8 cellular contexts compared by ENCODE assay signal in genomic region chr18:48896875-48897511, GRCh38. TPM values are rescaled to one million over a fixed set of nuclear protein-coding genes. Genes with fewer than 3 reads are reported as not detected.
DNase-seq lines count a peak whose midpoint lies in the region; ATAC-seq and TF ChIP-seq lines count a peak whose summit lies in the region.

No MANE protein-coding gene starts in this region.

- H3K27ac Mint-ChIP-seq in activated T-cell treated with anti-CD3 and anti-CD28 coated beads, Interleukin-2, amount 50 U/mL, for 24 hours: no peak overlapping the region
- no peak overlapping the region for H3K27ac Mint-ChIP-seq in activated CD8-positive, alpha-beta T cell treated with anti-CD3 and anti-CD28 coated beads, Interleukin-2, amount 10 ng/mL, durations not matched to agents 7 days and 5 days
- peak overlapping the region; percentile 12 to 15 for H3K27ac Mint-ChIP-seq in stimulated activated naive CD8-positive, alpha-beta T cell treated with anti-CD3 and anti-CD28 coated beads, Interleukin-15, amount 100 ng/mL, for 72 hours

- peak overlapping the region; percentile 70 for H3K27ac ChIP-seq in HL-60 (replicated peaks)

- no peaks in the 10 kb centered on the region for H3K36me3 Mint-ChIP-seq in activated T-cell treated with anti-CD3 and anti-CD28 coated beads, Interleukin-2, amount 50 U/mL, for 24 hours (ENCODE audit: low read depth)
- no peaks in the 10 kb centered on the region for H3K36me3 Mint-ChIP-seq in activated CD8-positive, alpha-beta T cell treated with anti-CD3 and anti-CD28 coated beads, Interleukin-2, amount 10 ng/mL, durations not matched to agents 7 days and 5 days (ENCODE audit: low read depth)

- H3K4me3 Mint-ChIP-seq in activated T-cell treated with anti-CD3 and anti-CD28 coated beads, Interleukin-2, amount 50 U/mL, for 24 hours: no peak overlapping the region
- H3K4me3 Mint-ChIP-seq in activated CD8-positive, alpha-beta T cell treated with anti-CD3 and anti-CD28 coated beads, Interleukin-2, amount 10 ng/mL, durations not matched to agents 7 days and 5 days: no peak overlapping the region
- no peak overlapping the region for H3K4me3 Mint-ChIP-seq in stimulated activated naive CD8-positive, alpha-beta T cell treated with anti-CD3 and anti-CD28 coated beads, Interleukin-15, amount 100 ng/mL, for 72 hours

- H3K9me3 Mint-ChIP-seq in activated T-cell treated with anti-CD3 and anti-CD28 coated beads, Interleukin-2, amount 50 U/mL, for 24 hours: peaks cover 6% of the 10 kb centered on the region
- peaks cover 5% of the 10 kb centered on the region for H3K9me3 Mint-ChIP-seq in activated CD8-positive, alpha-beta T cell treated with anti-CD3 and anti-CD28 coated beads, Interleukin-2, amount 10 ng/mL, durations not matched to agents 7 days and 5 days (ENCODE audit: insufficient read depth)
- H3K9me3 Mint-ChIP-seq in stimulated activated naive CD8-positive, alpha-beta T cell treated with anti-CD3 and anti-CD28 coated beads, Interleukin-15, amount 100 ng/mL, for 72 hours: peaks cover 0 to 5% of the 10 kb centered on the region in 2 donors

- no peak overlapping the region for H3K4me3 ChIP-seq in HL-60 (replicated peaks; ENCODE audit: insufficient read depth, low read length)

- no peaks in the 10 kb centered on the region for H3K27me3 Mint-ChIP-seq in activated T-cell treated with anti-CD3 and anti-CD28 coated beads, Interleukin-2, amount 50 U/mL, for 24 hours
- no peaks in the 10 kb centered on the region for H3K27me3 Mint-ChIP-seq in activated CD8-positive, alpha-beta T cell treated with anti-CD3 and anti-CD28 coated beads, Interleukin-2, amount 10 ng/mL, durations not matched to agents 7 days and 5 days (ENCODE audit: low read depth)
- H3K27me3 Mint-ChIP-seq in stimulated activated naive CD8-positive, alpha-beta T cell treated with anti-CD3 and anti-CD28 coated beads, Interleukin-15, amount 100 ng/mL, for 72 hours: no peaks in the 10 kb centered on the region

- peak; percentile 3 for TF ChIP-seq CTCF in HL-60 (IDR thresholded peaks at IDR 0.05; ENCODE audit: insufficient read depth, low read length)

- H3K4me1 Mint-ChIP-seq in activated T-cell treated with anti-CD3 and anti-CD28 coated beads, Interleukin-2, amount 50 U/mL, for 24 hours (ENCODE audit: low read depth): peaks cover 13% of the 10 kb centered on the region
- H3K4me1 Mint-ChIP-seq in activated CD8-positive, alpha-beta T cell treated with anti-CD3 and anti-CD28 coated beads, Interleukin-2, amount 10 ng/mL, durations not matched to agents 7 days and 5 days (ENCODE audit: low read depth): peaks cover 34% of the 10 kb centered on the region
- H3K4me1 Mint-ChIP-seq in stimulated activated naive CD8-positive, alpha-beta T cell treated with anti-CD3 and anti-CD28 coated beads, Interleukin-15, amount 100 ng/mL, for 72 hours: peaks cover 22% of the 10 kb centered on the region

- no peaks in the 10 kb centered on the region for H3K27me3 ChIP-seq in HL-60 (ENCODE audit: insufficient read depth, poor library complexity, severe bottlenecking)

- DNase-seq in activated T-cell treated with anti-CD3 and anti-CD28 coated beads, Interleukin-2, amount 50 U/mL, for 48 hours: peak; percentile 38 to 48
- no peak for DNase-seq in activated T-cell treated with anti-CD3 and anti-CD28 coated beads, Interleukin-2, amount 50 U/mL, for 24 hours
- DNase-seq in HL-60 (ENCODE audit: low read depth in 1 of 2, low spot score in 1 of 2): peak; percentile 98 to 99
- DNase-seq in activated CD8-positive, alpha-beta T cell treated with anti-CD3 and anti-CD28 coated beads, Interleukin-2, amount 10 ng/mL, durations not matched to agents 7 days and 5 days: no peak
- peak; percentile 77 for DNase-seq in iPS-NIHi7 (ENCODE audit: extremely low spot score)
- peak in 1 of 2 donors; percentile 20 for DNase-seq in stimulated activated naive CD8-positive, alpha-beta T cell treated with anti-CD3 and anti-CD28 coated beads, Interleukin-15, amount 100 ng/mL, for 72 hours
- DNase-seq in NCI-H524 treated with DMSO at 0.1 percent for 48 hours (lab: John Stamatoyannopoulos, UW): no peak
- no peak for DNase-seq in activated naive CD4-positive, alpha-beta T cell treated with Interleukin-2 at 50 U/mL for 16 hours

- CTCF ChIA-PET in activated CD8-positive, alpha-beta T cell treated with anti-CD3 and anti-CD28 coated beads, Interleukin-2, amount 10 ng/mL, durations not matched to agents 7 days and 5 days (lab: Charles Lee): no interaction called here

- POLR2A ChIA-PET in activated CD8-positive, alpha-beta T cell treated with anti-CD3 and anti-CD28 coated beads, Interleukin-2, amount 10 ng/mL, durations not matched to agents 7 days and 5 days (lab: Charles Lee): no interaction called here

- peak; percentile 47 for ATAC-seq in activated CD8-positive, alpha-beta T cell treated with anti-CD3 and anti-CD28 coated beads, Interleukin-2, amount 10 ng/mL, durations not matched to agents 7 days and 5 days
- ATAC-seq in stimulated activated naive CD8-positive, alpha-beta T cell treated with anti-CD3 and anti-CD28 coated beads, Interleukin-15, amount 100 ng/mL, for 72 hours: peak; percentile 61

RNA-seq across cellular contexts. Expression of gene SMAD7, which starts 53.8 kb away (rescaled TPM):
- total RNA-seq in activated CD8-positive, alpha-beta T cell treated with anti-CD3 and anti-CD28 coated beads, Interleukin-2, amount 10 ng/mL, durations not matched to agents 7 days and 5 days: 10 to 100 TPM; 23.8 to 24.1 TPM

Comparison
In these comparisons a context has a peak if more than half of its experiments do, and no peak if none do; other contexts are left out.
1. DNase-seq: peak in activated T-cell treated with anti-CD3 and anti-CD28 coated beads, Interleukin-2, amount 50 U/mL, for 48 hours (2 of 2), HL-60 (2 of 2) and iPS-NIHi7 (single experiment); none in activated T-cell treated with anti-CD3 and anti-CD28 coated beads, Interleukin-2, amount 50 U/mL, for 24 hours (single experiment), activated CD8-positive, alpha-beta T cell treated with anti-CD3 and anti-CD28 coated beads, Interleukin-2, amount 10 ng/mL, durations not matched to agents 7 days and 5 days (single experiment), NCI-H524 treated with DMSO at 0.1 percent for 48 hours (single experiment) and activated naive CD4-positive, alpha-beta T cell treated with Interleukin-2 at 50 U/mL for 16 hours (single experiment).
2. H3K27ac Mint-ChIP-seq: peak in stimulated activated naive CD8-positive, alpha-beta T cell treated with anti-CD3 and anti-CD28 coated beads, Interleukin-15, amount 100 ng/mL, for 72 hours (2 of 2); none in activated T-cell treated with anti-CD3 and anti-CD28 coated beads, Interleukin-2, amount 50 U/mL, for 24 hours (single experiment) and activated CD8-positive, alpha-beta T cell treated with anti-CD3 and anti-CD28 coated beads, Interleukin-2, amount 10 ng/mL, durations not matched to agents 7 days and 5 days (single experiment).